Comparison of ENCODE assay signal across 8 cellular contexts in the genomic region with DNA sequence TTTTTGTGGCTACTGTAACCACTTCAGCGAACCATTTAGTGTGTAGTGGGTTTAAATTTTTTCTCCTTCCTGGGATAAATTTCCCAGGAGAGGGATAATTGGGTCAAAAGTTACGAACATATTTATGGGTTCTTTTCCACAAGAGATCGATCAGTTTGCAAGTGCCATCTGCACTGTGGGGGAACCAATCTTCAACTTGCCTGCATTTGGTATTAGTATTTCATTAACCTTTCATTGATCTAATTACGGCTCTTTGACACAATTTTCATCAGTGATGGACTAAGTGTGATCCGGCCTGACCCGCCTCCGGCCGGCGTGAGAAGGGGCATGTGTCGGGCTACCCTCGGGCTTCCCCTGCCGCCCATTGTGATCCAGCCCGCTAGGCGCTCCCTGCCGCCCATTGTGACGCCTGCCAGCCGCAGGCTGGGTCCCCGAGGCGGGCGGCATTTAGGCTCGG.
DNase-seq lines count a peak whose midpoint lies in the region; ATAC-seq, FAIRE-seq and TF ChIP-seq lines count a peak whose summit lies in the region.
"Not testable (repeated sequence)": the region's sequence is repeated elsewhere in the genome, so short reads cannot be mapped to it uniquely, and the experiment has no call there.

No MANE protein-coding gene starts in this region.

- not testable (repeated sequence) for H4K20me1 ChIP-seq in IMR-90 (ENCODE audit: insufficient read depth, low read length); K562 (replicated peaks; ENCODE audit: control insufficient read depth, insufficient read depth, low read length); hepatocyte (ENCODE audit: insufficient read depth, poor library complexity, severe bottlenecking); osteoblast (ENCODE audit: insufficient read depth, low read length)

- ATAC-seq in GM18511 (IDR thresholded peaks at IDR 0.05; ENCODE audit: unreplicated experiment) = peak; percentile 4
- peak; percentile 12 for ATAC-seq in HG02610 (IDR thresholded peaks at IDR 0.05; ENCODE audit: unreplicated experiment)
- not testable (repeated sequence) for ATAC-seq in IMR-90 (ENCODE audit: low read depth); K562

- H3K9me2 ChIP-seq in hepatocyte (replicated peaks; ENCODE audit: insufficient read depth) = not testable (repeated sequence)

- BruUV-seq in IMR-90 (replicated peaks; lab: Mats Ljungman, UMichigan); K562 (replicated peaks; lab: Mats Ljungman, UMichigan): not testable (repeated sequence)

- not testable (repeated sequence) for H4K91ac ChIP-seq in IMR-90 (ENCODE audit: insufficient read depth, low read depth, low read length)

- POLR2A ChIA-PET in IMR-90 (lab: Charles Lee; ENCODE audit: unreplicated experiment); K562 (lab: Yijun Ruan, JAX): not testable (repeated sequence)

- not testable (repeated sequence) for TF ChIP-seq RAD21 in IMR-90 (IDR thresholded peaks at IDR 0.05; ENCODE audit: low read length); K562 (CRISPR knock-in tag; conservative IDR thresholded peaks at IDR 0.05 in 1 of 2, IDR thresholded peaks at IDR 0.05 in 1 of 2)

- FAIRE-seq in K562 (lab: Jason Lieb, UNC) = not testable (repeated sequence)

- TF ChIP-seq EP300 in K562 (IDR thresholded peaks at IDR 0.05; ENCODE audit: low read length) = not testable (repeated sequence)

- H3K79me1 ChIP-seq in IMR-90 (ENCODE audit: low read depth in 1 of 2, low read length in 2 of 2) = not testable (repeated sequence)

- not testable (repeated sequence) for H4K5ac ChIP-seq in IMR-90 (ENCODE audit: low read depth, low read length)

- H3K14ac ChIP-seq in IMR-90 (replicated peaks; ENCODE audit: low read depth, low read length) = not testable (repeated sequence)

- not testable (repeated sequence) for H2AK9ac ChIP-seq in IMR-90 (replicated peaks; ENCODE audit: low read depth, low read length, poor library complexity)

- not testable (repeated sequence) for H2BK120ac ChIP-seq in IMR-90 (ENCODE audit: low read depth, low read length)

- H4K8ac ChIP-seq in IMR-90 (ENCODE audit: low read depth in 2 of 2, low read length in 2 of 2) = not testable (repeated sequence)

- H3K36me3 ChIP-seq in IMR-90 (ENCODE audit: control insufficient read depth, insufficient read depth, low read length); K562 (ENCODE audit: control insufficient read depth, insufficient read depth, low read length); hepatocyte (replicated peaks; ENCODE audit: insufficient read depth, low read depth); osteoblast (ENCODE audit: insufficient read depth, low read length); vagina: not testable (repeated sequence)

- H3K4me2 ChIP-seq in IMR-90 (ENCODE audit: low read depth, low read length) (peak overlapping the region; percentile 54; the same call in 1 of the 2 replicates), K562 (ENCODE audit: insufficient read depth, low read length) (peak overlapping the region; percentile 26), hepatocyte (peak overlapping the region; percentile 86), osteoblast (ENCODE audit: insufficient read depth, low read length) (peak overlapping the region; percentile 53)

- H2BK15ac ChIP-seq in IMR-90 (ENCODE audit: low read depth, low read length) = not testable (repeated sequence)

- H2AK5ac ChIP-seq in IMR-90 (ENCODE audit: low read depth, low read length) = not testable (repeated sequence)

- in situ Hi-C loops in IMR-90 (cut with MboI; ENCODE audit: low sequenced_read_pairs); K562 (cut with MboI): not testable (repeated sequence)

- not testable (repeated sequence) for H3K27me3 ChIP-seq in IMR-90 (ENCODE audit: control insufficient read depth, insufficient read depth, low read length); hepatocyte; osteoblast (ENCODE audit: insufficient read depth, low read length); vagina
- H3K27me3 ChIP-seq in K562 (ENCODE audit: control insufficient read depth in 2 of 2, insufficient read depth in 2 of 2, low read length in 2 of 2) = peaks cover 17 to 23% of the 10 kb centered on the region in 2 experiments; a peak in 4 of 5 replicates

- dilution Hi-C loops in IMR-90 (cut with HindIII; ENCODE audit: low sequenced_read_pairs, unreplicated experiment) = not testable (repeated sequence)

- CTCF ChIA-PET in IMR-90 (lab: Yijun Ruan, JAX) = not testable (repeated sequence)
- CTCF ChIA-PET in K562 (lab: Yijun Ruan, JAX; ENCODE audit: low intra/inter-chr PET ratio) = interaction anchor here (0.7 kb wide), 1 partner anchor 245 kb away, joined by 4 read pairs; no protein-coding TSS in a partner anchor

- TF ChIP-seq POLR2A in IMR-90 (IDR thresholded peaks at IDR 0.05; ENCODE audit: low read depth, low read length); K562 (conservative IDR thresholded peaks at IDR 0.05); vagina (IDR thresholded peaks at IDR 0.05): not testable (repeated sequence)

- H2BK20ac ChIP-seq in IMR-90 (ENCODE audit: low read depth, low read length) = not testable (repeated sequence)

- not testable (repeated sequence) for H3K4ac ChIP-seq in IMR-90 (ENCODE audit: low read depth, low read length)

- DNase-seq in IMR-90; K562 (ENCODE audit: extremely low read depth in 1 of 4, low spot score in 3 of 4); hepatocyte (ENCODE audit: low spot score); osteoblast (ENCODE audit: insufficient read length, low spot score, missing footprints); vagina (ENCODE audit: extremely low spot score in 2 of 2): not testable (repeated sequence)

- not testable (repeated sequence) for H3K9me1 ChIP-seq in IMR-90 (ENCODE audit: insufficient read depth, low read length); K562 (ENCODE audit: control insufficient read depth, insufficient read depth, low read length)

- H3K23ac ChIP-seq in IMR-90 (ENCODE audit: low read depth, low read length) = not testable (repeated sequence)

- H3K79me2 ChIP-seq in K562 (ENCODE audit: control insufficient read depth, insufficient read depth, low read length); hepatocyte; osteoblast (ENCODE audit: insufficient read depth, low read length): not testable (repeated sequence)

- no CpG with 5 or more reads among the region's 21 CpGs for WGBS in IMR-90 (ENCODE audit: extremely low coverage in 2 of 2, insufficient read length in 1 of 2), 2 experiments
- 28% methylated on average over 17 of the region's 21 CpGs for WGBS in K562 (ENCODE audit: insufficient coverage, low coverage, missing lambda C conversion rate)
- 11% methylated on average over 18 of the region's 21 CpGs for WGBS in hepatocyte (ENCODE audit: low lambda C conversion rate, missing lambda C conversion rate)

- not testable (repeated sequence) for H3K27ac ChIP-seq in IMR-90 (ENCODE audit: insufficient read depth, low read length); K562 (ENCODE audit: extremely low read depth, low read depth, low read length); osteoblast (ENCODE audit: low read depth, low read length)
- peak overlapping the region; percentile 68 for H3K27ac ChIP-seq in VCaP
- peak overlapping the region; percentile 54 for H3K27ac ChIP-seq in hepatocyte
- peak overlapping the region; percentile 72 for H3K27ac ChIP-seq in vagina

- H2BK5ac ChIP-seq in IMR-90 (ENCODE audit: low read depth, low read length, poor library complexity, severe bottlenecking) = not testable (repeated sequence)

- H3K9ac ChIP-seq in IMR-90 (ENCODE audit: low read depth, low read length) = not testable (repeated sequence)
- H3K9ac ChIP-seq in K562 (ENCODE audit: insufficient read depth in 1 of 2, low read depth in 2 of 2, low read length in 2 of 2) = peak overlapping the region in 1 of 2 experiments; percentile 69; a peak in 1 of 4 replicates

- not testable (repeated sequence) for TF ChIP-seq CTCF in IMR-90 (conservative IDR thresholded peaks at IDR 0.05; ENCODE audit: low read depth, low read length); VCaP (conservative IDR thresholded peaks at IDR 0.05); K562 (IDR thresholded peaks at IDR 0.05 in 2 of 3, conservative IDR thresholded peaks at IDR 0.05 in 1 of 3; ENCODE audit: insufficient read depth in 2 of 3, low read depth in 1 of 3, low read length in 3 of 3); hepatocyte (IDR thresholded peaks at IDR 0.05; ENCODE audit: poor library complexity); osteoblast (IDR thresholded peaks at IDR 0.05; ENCODE audit: extremely low read depth, low read depth, low read length); vagina (IDR thresholded peaks at IDR 0.05)

- not testable (repeated sequence) for H3K18ac ChIP-seq in IMR-90 (ENCODE audit: low read depth, low read length)

- H3K56ac ChIP-seq in IMR-90 (ENCODE audit: extremely low read depth, insufficient read depth, low read length) = not testable (repeated sequence)

- not testable (repeated sequence) for H3K9me3 ChIP-seq in IMR-90 (ENCODE audit: control insufficient read depth, insufficient read depth, low read length); K562 (replicated peaks; ENCODE audit: control insufficient read depth, insufficient read depth, low read depth, low read length); hepatocyte (ENCODE audit: low read depth); osteoblast (ENCODE audit: low read depth, low read length); vagina

- H2AFZ ChIP-seq in IMR-90 (replicated peaks; ENCODE audit: low read length, poor library complexity); osteoblast (ENCODE audit: low read length): not testable (repeated sequence)
- H2AFZ ChIP-seq in K562 (ENCODE audit: low read depth, low read length) (peak overlapping the region; percentile 16), hepatocyte (peak overlapping the region; percentile 33)

- intact Hi-C loops in IMR-90 (cut with micrococcal nuclease); vagina (cut with DNase I): not testable (repeated sequence)
- intact Hi-C loops in K562 (cut with micrococcal nuclease) = loop anchor here (2.0 to 5.0 kb wide), 4 partner anchors 41 to 139 kb away; no protein-coding TSS in a partner anchor

- H3K4me1 ChIP-seq in IMR-90 (ENCODE audit: control insufficient read depth, insufficient read depth, low read length); hepatocyte (ENCODE audit: insufficient read depth); osteoblast (ENCODE audit: insufficient read depth, low read length): not testable (repeated sequence)
- peaks cover 4 to 35% of the 10 kb centered on the region in 2 experiments; a peak in 4 of 5 replicates for H3K4me1 ChIP-seq in K562 (replicated peaks in 1 of 2; ENCODE audit: control insufficient read depth in 2 of 2, insufficient read depth in 2 of 2, low read length in 2 of 2)
- peaks cover 11% of the 10 kb centered on the region for H3K4me1 ChIP-seq in vagina

- peak overlapping the region; percentile 42 for H3K4me3 ChIP-seq in IMR-90 (ENCODE audit: insufficient read depth, low read depth, low read length)
- H3K4me3 ChIP-seq in K562 = peak overlapping the region; percentile 44
- peak overlapping the region; percentile 12 for H3K4me3 ChIP-seq in hepatocyte
- H3K4me3 ChIP-seq in osteoblast (ENCODE audit: insufficient read depth, low read length) = peak overlapping the region; percentile 71
- peak overlapping the region; percentile 58 to 59 for H3K4me3 ChIP-seq in vagina

Comparison
In these comparisons a context has a peak if more than half of its experiments do, and no peak if none do; other contexts are left out.
1. H3K4me2 ChIP-seq: peak in every context shown above with its lines; median percentile 86 in hepatocyte; 54 in IMR-90; 53 in osteoblast; 26 in K562.
2. H3K4me3 ChIP-seq: peak in every context shown above with its lines; median percentile 71 in osteoblast; 58 in vagina; 44 in K562; 42 in IMR-90; 12 in hepatocyte.